In genomic region chr11:125871391-125872137, GRCh38 we compare ENCODE assay signal across 10 cellular contexts. TPM values are rescaled to one million over a fixed set of nuclear protein-coding genes. Genes with fewer than 3 reads are reported as not detected.
DNase-seq lines count a peak whose midpoint lies in the region; ATAC-seq, FAIRE-seq and TF ChIP-seq lines count a peak whose summit lies in the region.
"Had no signal": no experiment of that assay in that cellular context is flagged by ENCODE, and none has a peak within 500 bp of the region (broad histone marks: within the 10 kb centered on the region; RNA-seq: fewer than 3 reads in every experiment).

No MANE protein-coding gene starts in this region.

- peak in 3 of 5 donors; percentile 17 to 25 (median 17) for DNase-seq in CD4-positive, alpha-beta memory T cell
- peak; percentile 51 for DNase-seq in HT1080 (ENCODE audit: low read depth)
- peak; percentile 38 for DNase-seq in glutamatergic neuron
- peak; percentile 46 for DNase-seq in urothelium cell line (ENCODE audit: low spot score)
- no peak for DNase-seq in RKO (ENCODE audit: low spot score)

- no peak for FAIRE-seq in urothelium cell line (lab: Jason Lieb, UNC)

- H3K9me3 ChIP-seq in CD4-positive, alpha-beta memory T cell (ENCODE audit: control insufficient read depth in 1 of 2, low read length in 2 of 2), result no peaks in the 10 kb centered on the region

- peak overlapping the region in 1 of 7 donors; percentile 82 for H3K27ac Mint-ChIP-seq in CD4-positive, alpha-beta memory T cell
- no peak overlapping the region for H3K27ac Mint-ChIP-seq in glutamatergic neuron (ENCODE audit: unreplicated experiment)
- H3K27ac Mint-ChIP-seq: IgD-negative memory B cell; stimulated activated naive CD8-positive, alpha-beta T cell treated with anti-CD3 and anti-CD28 coated beads, Interleukin-15, Interleukin-2, amounts not matched to agents 100 ng/mL and 50 ng/mL, for 24 hours had no signal

- peaks cover 0 to 3% (median 1%) of the 10 kb centered on the region in 4 donors for H3K4me1 Mint-ChIP-seq in CD4-positive, alpha-beta memory T cell
- H3K4me1 Mint-ChIP-seq in glutamatergic neuron (ENCODE audit: low read depth, unreplicated experiment), result no peaks in the 10 kb centered on the region

- peaks cover 0 to 10% (median under 1%) of the 10 kb centered on the region in 8 donors for H3K9me3 Mint-ChIP-seq in CD4-positive, alpha-beta memory T cell
- peaks cover 3% of the 10 kb centered on the region for H3K9me3 Mint-ChIP-seq in glutamatergic neuron (ENCODE audit: unreplicated experiment)
- H3K9me3 Mint-ChIP-seq: stimulated activated naive CD8-positive, alpha-beta T cell treated with anti-CD3 and anti-CD28 coated beads, Interleukin-15, Interleukin-2, amounts not matched to agents 100 ng/mL and 50 ng/mL, for 24 hours had no signal

- POLR2A ChIA-PET in CD4-positive, alpha-beta memory T cell (lab: Charles Lee; ENCODE audit: partially characterized antibody), result interaction anchor here (0.6 kb wide), 1 partner anchor 561 kb away, joined by 3 read pairs; no protein-coding TSS in a partner anchor

- no peak overlapping the region for H3K4me3 Mint-ChIP-seq in CD4-positive, alpha-beta memory T cell
- no peak overlapping the region for H3K4me3 Mint-ChIP-seq in glutamatergic neuron (ENCODE audit: unreplicated experiment)
- H3K4me3 Mint-ChIP-seq: stimulated activated naive CD8-positive, alpha-beta T cell treated with anti-CD3 and anti-CD28 coated beads, Interleukin-15, Interleukin-2, amounts not matched to agents 100 ng/mL and 50 ng/mL, for 24 hours had no signal

- ATAC-seq in HG02798 (IDR thresholded peaks at IDR 0.05; ENCODE audit: poor library complexity, unreplicated experiment) (no peak), HG03139 (IDR thresholded peaks at IDR 0.05; ENCODE audit: unreplicated experiment) (no peak)

- TF ChIP-seq CTCF in WI38 (IDR thresholded peaks at IDR 0.05; ENCODE audit: low read depth, low read length) (peak; percentile 47; the same call in 1 of the 2 replicates), glutamatergic neuron (IDR thresholded peaks at IDR 0.05; ENCODE audit: partially characterized antibody, unreplicated experiment) (peak; percentile 15)

- H3K36me3 Mint-ChIP-seq in CD4-positive, alpha-beta memory T cell, result no peaks in the 10 kb centered on the region
- no peaks in the 10 kb centered on the region for H3K36me3 Mint-ChIP-seq in glutamatergic neuron (ENCODE audit: unreplicated experiment)

- intact Hi-C loops in CD4-positive, alpha-beta memory T cell (cut with micrococcal nuclease), result loop anchor here (5.0 kb wide), 2 partner anchors 244 to 524 kb away; partner anchors contain the start of gene CHEK1

- no peaks in the 10 kb centered on the region for H3K27me3 ChIP-seq in CD4-positive, alpha-beta memory T cell (ENCODE audit: insufficient read depth, low read length)

- H3K27me3 Mint-ChIP-seq in CD4-positive, alpha-beta memory T cell, result peaks cover 2 to 3% of the 10 kb centered on the region in 2 donors
- H3K27me3 Mint-ChIP-seq in glutamatergic neuron (ENCODE audit: unreplicated experiment), result peaks cover 2% of the 10 kb centered on the region
- H3K27me3 Mint-ChIP-seq: IgD-negative memory B cell had no signal

- H3K4me3 ChIP-seq in CD4-positive, alpha-beta memory T cell (ENCODE audit: low read length in 2 of 2), result no peak overlapping the region
- H3K4me3 ChIP-seq in WI38 (ENCODE audit: low read depth, low read length), result no peak overlapping the region

- no peaks in the 10 kb centered on the region for H3K4me1 ChIP-seq in CD4-positive, alpha-beta memory T cell (ENCODE audit: insufficient read depth, low read length)

- no peaks in the 10 kb centered on the region for H3K36me3 ChIP-seq in CD4-positive, alpha-beta memory T cell (ENCODE audit: insufficient read depth, low read length)

- no peak overlapping the region for H3K27ac ChIP-seq in CD4-positive, alpha-beta memory T cell (ENCODE audit: low read depth, low read length)

- CTCF ChIA-PET in CD4-positive, alpha-beta memory T cell (lab: Charles Lee; ENCODE audit: partially characterized antibody), result interaction anchor here (0.7 kb wide), 1 partner anchor 1658 kb away, joined by 3 read pairs; no protein-coding TSS in a partner anchor

RNA-seq across cellular contexts. Expression of gene HYLS1, which starts 15.9 kb away (rescaled TPM):
- 1 to 10 TPM; 8.1 to 8.2 TPM for total RNA-seq in CD4-positive, alpha-beta memory T cell
- 1 to 10 TPM; 8.9 to 9.6 TPM for polyA plus RNA-seq in CD4-positive, alpha-beta memory T cell
- 21.3 and 23.9 TPM in 2 replicates for total RNA-seq in HT1080 (2014; rRNA removed; shearing (Covaris generic))
- 9.5 and 10.2 TPM in 2 replicates for polyA plus RNA-seq in HT1080 (2015; cell fraction: cytosol; rRNA removed)
- polyA plus RNA-seq in HT1080 (2015; cell fraction: nucleus; rRNA removed), result 9.6 and 10.7 TPM in 2 replicates
- total RNA-seq in glutamatergic neuron (ENCODE audit: unreplicated experiment), result 4.7 TPM

RNA-seq across cellular contexts. Expression of gene PUS3, which starts 31.4 kb away (rescaled TPM):
- total RNA-seq in CD4-positive, alpha-beta memory T cell, result 10 to 100 TPM; 12.4 to 12.6 TPM
- 10 to 100 TPM in 1 of 2 donors, 1 to 10 TPM in 1; 5.3 to 11.9 TPM for polyA plus RNA-seq in CD4-positive, alpha-beta memory T cell
- 26.2 and 35.7 TPM in 2 replicates for total RNA-seq in HT1080 (2014; rRNA removed; shearing (Covaris generic))
- polyA plus RNA-seq in HT1080 (2015; cell fraction: cytosol; rRNA removed), result 19.4 and 29.0 TPM in 2 replicates
- 19.7 and 34.5 TPM in 2 replicates for polyA plus RNA-seq in HT1080 (2015; cell fraction: nucleus; rRNA removed)
- total RNA-seq in glutamatergic neuron (ENCODE audit: unreplicated experiment), result 12.6 TPM

RNA-seq across cellular contexts. Expression of gene DDX25, which starts 32.7 kb away (rescaled TPM):
- not detected for total RNA-seq in CD4-positive, alpha-beta memory T cell
- not detected for polyA plus RNA-seq in CD4-positive, alpha-beta memory T cell
- not detected in 2 replicates for total RNA-seq in HT1080 (2014; rRNA removed; shearing (Covaris generic))
- not detected in 2 replicates for polyA plus RNA-seq in HT1080 (2015; cell fraction: cytosol; rRNA removed)
- not detected in 2 replicates for polyA plus RNA-seq in HT1080 (2015; cell fraction: nucleus; rRNA removed)
- total RNA-seq in glutamatergic neuron (ENCODE audit: unreplicated experiment), result 11.3 TPM

RNA-seq across cellular contexts. Expression of gene PATE4, which starts 38.4 kb away (rescaled TPM):
- not detected for total RNA-seq in CD4-positive, alpha-beta memory T cell
- polyA plus RNA-seq in CD4-positive, alpha-beta memory T cell, result not detected
- not detected in 2 replicates for total RNA-seq in HT1080 (2014; rRNA removed; shearing (Covaris generic))
- not detected in 2 replicates for polyA plus RNA-seq in HT1080 (2015; cell fraction: cytosol; rRNA removed)
- polyA plus RNA-seq in HT1080 (2015; cell fraction: nucleus; rRNA removed), result not detected in 2 replicates
- total RNA-seq in glutamatergic neuron (ENCODE audit: unreplicated experiment), result not detected
- polyA plus RNA-seq: IgD-negative memory B cell had no signal

Comparison
In these comparisons a context has a peak if more than half of its experiments do, and no peak if none do; other contexts are left out.
1. RNA of gene DDX25, which starts 32.7 kb away (total RNA-seq): 11.3 TPM in glutamatergic neuron (single experiment); not detected in CD4-positive, alpha-beta memory T cell and not detected in HT1080; every median in the first group is over 10 times any median in the second.